Comparison of ENCODE assay signal across 31 cellular contexts in genomic region chr4:136755531-136755916, GRCh38.
DNase-seq lines count a peak whose midpoint lies in the region; ATAC-seq and TF ChIP-seq lines count a peak whose summit lies in the region.
"Had no signal": no experiment of that assay in that cellular context is flagged by ENCODE, and none has a peak within 500 bp of the region (broad histone marks: within the 10 kb centered on the region; RNA-seq: fewer than 3 reads in every experiment).

No MANE protein-coding gene starts in this region.

- DNase-seq in HEK293T (ENCODE audit: extremely low spot score): no peak
- peak; percentile 9 for DNase-seq in PC-3
- DNase-seq in NCI-H510A treated with DMSO at 0.1 percent for 48 hours (lab: John Stamatoyannopoulos, UW): no peak
- DNase-seq: 8988T; ACHN; AML-193; BE2C; C1 segment of cervical spinal cord; Caco-2; Calu3; CD4-positive, alpha-beta memory T cell; CD4-positive, alpha-beta T cell; CD4-positive, CD25-positive, alpha-beta regulatory T cell; CD8-positive, alpha-beta memory T cell; CD8-positive, alpha-beta T cell; COR-L47; DMS 273 treated with DMSO at 0.1 percent for 48 hours; DMS153; DMS53; DMS79; DMS79 treated with DMSO at 0.1 percent for 48 hours; DND-41; EL had no signal

- TF ChIP-seq RAD21 in neural cell (conservative IDR thresholded peaks at IDR 0.05): no peak

- CTCF ChIA-PET in HEK293T (lab: Yijun Ruan, JAX) (no interaction called here), PC-3 (lab: Charles Lee) (no interaction called here)

- no TSS peak for BruUV-seq in PC-3 (replicated peaks; lab: Mats Ljungman, UMichigan)

- no peaks in the 10 kb centered on the region for H3K36me3 ChIP-seq in PC-3 (ENCODE audit: low read depth, low read length)
- H3K36me3 ChIP-seq in neural cell (ENCODE audit: insufficient read depth, low read length): no peaks in the 10 kb centered on the region
- H3K36me3 ChIP-seq: BE2C; BLaER1; BLaER1 treated with 17β-estradiol and CSF1 and Interleukin-3, amounts not matched to agents 10 nM and 100 nM had no signal

- H3F3A ChIP-seq in PC-3 (ENCODE audit: low read length, unreplicated experiment): no peaks in the 10 kb centered on the region
- no peaks in the 10 kb centered on the region for H3F3A ChIP-seq in neural cell (ENCODE audit: insufficient read depth, low read length, poor library complexity, severe bottlenecking)

- no peak for TF ChIP-seq CTCF in PC-3 (conservative IDR thresholded peaks at IDR 0.05; ENCODE audit: low read depth, low read length)
- TF ChIP-seq CTCF in neural cell (IDR thresholded peaks at IDR 0.05; ENCODE audit: poor library complexity, severe bottlenecking): no peak

- POLR2A ChIA-PET in HEK293T (lab: Yijun Ruan, JAX): no interaction called here
- POLR2A ChIA-PET in PC-3 (lab: Charles Lee; ENCODE audit: unreplicated experiment): no interaction called here

- H3K27me3 ChIP-seq in PC-3 (ENCODE audit: low read length) (no peaks in the 10 kb centered on the region), neural cell (ENCODE audit: insufficient read depth, low read depth, low read length) (no peaks in the 10 kb centered on the region)
- H3K27me3 ChIP-seq: BE2C; BLaER1; BLaER1 treated with 17β-estradiol and CSF1 and Interleukin-3, amounts not matched to agents 10 nM and 100 nM had no signal

- H2AFZ ChIP-seq in PC-3 (ENCODE audit: low read length) (no peak overlapping the region), neural cell (ENCODE audit: low read depth, low read length) (no peak overlapping the region)

- no peaks in the 10 kb centered on the region for H3K4me1 ChIP-seq in PC-3 (ENCODE audit: insufficient read depth, low read length)
- H3K4me1 ChIP-seq: A549; BE2C; BLaER1; BLaER1 treated with 17β-estradiol and CSF1 and Interleukin-3, amounts not matched to agents 10 nM and 100 nM; Caco-2 had no signal

- intact Hi-C loops in PC-3 (cut with micrococcal nuclease): no loop called here

- H3K79me2 ChIP-seq in PC-3 (ENCODE audit: low read length): no peaks in the 10 kb centered on the region
- no peaks in the 10 kb centered on the region for H3K79me2 ChIP-seq in neural cell (replicated peaks; ENCODE audit: insufficient read depth, low read length)

- ATAC-seq in PC-3 (no peak), HG03565 (IDR thresholded peaks at IDR 0.05; ENCODE audit: unreplicated experiment) (no peak), GM21737 (IDR thresholded peaks at IDR 0.05; ENCODE audit: unreplicated experiment) (no peak)
- ATAC-seq: A549; CD8-positive, alpha-beta T cell had no signal

- H3K9me3 ChIP-seq in PC-3 (ENCODE audit: low read length) (no peaks in the 10 kb centered on the region), neural cell (ENCODE audit: low read length) (no peaks in the 10 kb centered on the region)
- H3K9me3 ChIP-seq: A549; BE2C; BLaER1; BLaER1 treated with 17β-estradiol and CSF1 and Interleukin-3, amounts not matched to agents 10 nM and 100 nM; Caco-2 had no signal

- H4K20me1 ChIP-seq in PC-3 (ENCODE audit: low read length) (no peaks in the 10 kb centered on the region), neural cell (ENCODE audit: insufficient read depth) (no peaks in the 10 kb centered on the region)
- H4K20me1 ChIP-seq: BLaER1; BLaER1 treated with 17β-estradiol and CSF1 and Interleukin-3, amounts not matched to agents 10 nM and 100 nM had no signal

- H3K9ac ChIP-seq in PC-3 (ENCODE audit: low read length): no peak overlapping the region
- H3K9ac ChIP-seq in neural cell (ENCODE audit: low read length): no peak overlapping the region
- H3K9ac ChIP-seq: BLaER1; BLaER1 treated with 17β-estradiol and CSF1 and Interleukin-3, amounts not matched to agents 10 nM and 100 nM had no signal

- no peaks in the 10 kb centered on the region for H3K9me2 ChIP-seq in PC-3 (replicated peaks; ENCODE audit: low read length)
- H3K9me2 ChIP-seq in neural cell (ENCODE audit: insufficient read depth, low read length): no peaks in the 10 kb centered on the region

- H3K4me3 ChIP-seq in PC-3 (ENCODE audit: low read length) (no peak overlapping the region), neural cell (ENCODE audit: low read length) (no peak overlapping the region)
- H3K4me3 ChIP-seq: A549; BLaER1; BLaER1 treated with 17β-estradiol and CSF1 and Interleukin-3, amounts not matched to agents 10 nM and 100 nM had no signal

- peak; percentile 84 for TF ChIP-seq EP300 in neural cell (conservative IDR thresholded peaks at IDR 0.05; ENCODE audit: poor library complexity, severe bottlenecking)

- no peak overlapping the region for H3K27ac ChIP-seq in PC-3 (ENCODE audit: low read length)
- H3K27ac ChIP-seq in neural cell (ENCODE audit: low read length): peak overlapping the region; percentile 68
- H3K27ac ChIP-seq: 22Rv1; A549; BLaER1; BLaER1 treated with 17β-estradiol and CSF1 and Interleukin-3, amounts not matched to agents 10 nM and 100 nM; C4-2B had no signal

- no peak overlapping the region for H3K4me2 ChIP-seq in PC-3 (ENCODE audit: low read length)
- H3K4me2 ChIP-seq in neural cell (ENCODE audit: low read length): peak overlapping the region; percentile 30
- H3K4me2 ChIP-seq: A549; BLaER1; BLaER1 treated with 17β-estradiol and CSF1 and Interleukin-3, amounts not matched to agents 10 nM and 100 nM had no signal

TF ChIP-seq in HEK293T, 16 proteins besides CTCF, POLR2A, EP300 and RAD21:
- TF ChIP-seq PKNOX1 (IDR thresholded peaks at IDR 0.05) (peak; percentile 8; the same call in 1 of the 2 replicates), SUZ12 (IDR thresholded peaks at IDR 0.05) (no peak)

TF ChIP-seq in neural cell, 6 proteins besides CTCF, POLR2A, EP300 and RAD21:
- peak; percentile 67 for TF ChIP-seq POLR2AphosphoS5 (IDR thresholded peaks at IDR 0.05)
- no peak for TF ChIP-seq TAF1 (IDR thresholded peaks at IDR 0.05; ENCODE audit: low read depth)
- peak; percentile 92 for TF ChIP-seq REST (IDR thresholded peaks at IDR 0.05; ENCODE audit: borderline replicate concordance)
